In the genomic region with DNA sequence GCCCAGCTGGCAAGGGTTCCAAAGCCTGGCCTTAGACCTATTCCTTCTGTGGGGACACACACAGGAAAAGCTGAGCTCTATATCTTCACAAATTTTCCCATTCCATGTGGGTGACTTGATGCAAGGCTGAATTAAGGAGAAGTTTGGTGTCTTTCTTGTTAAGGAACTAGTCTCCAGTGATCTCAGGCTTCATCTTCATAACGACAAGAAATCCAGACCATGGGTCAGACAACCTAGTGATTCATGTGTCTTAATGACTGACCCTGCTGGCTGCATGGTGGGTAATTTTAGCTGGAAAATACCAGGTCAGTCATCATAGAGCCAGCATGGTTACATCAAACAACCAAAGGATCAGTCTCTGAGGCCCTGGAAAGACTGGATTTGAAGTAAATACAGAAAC, we compare ENCODE assay signal across 1 cellular context.
TF ChIP-seq lines count a peak whose summit lies in the region.

No MANE protein-coding gene starts in this region.

TF ChIP-seq in SK-N-SH treated with all-trans-retinoic acid at 6 μM for 48 hours, 23 proteins besides CTCF, POLR2A, EP300 and RAD21 (continued from another document):
- no peak for TF ChIP-seq TOX (CRISPR knock-in tag; IDR thresholded peaks at IDR 0.05; ENCODE audit: borderline replicate concordance)
- TF ChIP-seq ZNF70 (CRISPR knock-in tag; IDR thresholded peaks at IDR 0.05): no peak
- no peak for TF ChIP-seq OSR1 (CRISPR knock-in tag; IDR thresholded peaks at IDR 0.05)
- TF ChIP-seq RARB (CRISPR knock-in tag; IDR thresholded peaks at IDR 0.05): no peak
TF ChIP-seq in SK-N-SH treated with all-trans-retinoic acid at 6 μM for 48 hours: peak in this region for 0.
